In the genomic region with DNA sequence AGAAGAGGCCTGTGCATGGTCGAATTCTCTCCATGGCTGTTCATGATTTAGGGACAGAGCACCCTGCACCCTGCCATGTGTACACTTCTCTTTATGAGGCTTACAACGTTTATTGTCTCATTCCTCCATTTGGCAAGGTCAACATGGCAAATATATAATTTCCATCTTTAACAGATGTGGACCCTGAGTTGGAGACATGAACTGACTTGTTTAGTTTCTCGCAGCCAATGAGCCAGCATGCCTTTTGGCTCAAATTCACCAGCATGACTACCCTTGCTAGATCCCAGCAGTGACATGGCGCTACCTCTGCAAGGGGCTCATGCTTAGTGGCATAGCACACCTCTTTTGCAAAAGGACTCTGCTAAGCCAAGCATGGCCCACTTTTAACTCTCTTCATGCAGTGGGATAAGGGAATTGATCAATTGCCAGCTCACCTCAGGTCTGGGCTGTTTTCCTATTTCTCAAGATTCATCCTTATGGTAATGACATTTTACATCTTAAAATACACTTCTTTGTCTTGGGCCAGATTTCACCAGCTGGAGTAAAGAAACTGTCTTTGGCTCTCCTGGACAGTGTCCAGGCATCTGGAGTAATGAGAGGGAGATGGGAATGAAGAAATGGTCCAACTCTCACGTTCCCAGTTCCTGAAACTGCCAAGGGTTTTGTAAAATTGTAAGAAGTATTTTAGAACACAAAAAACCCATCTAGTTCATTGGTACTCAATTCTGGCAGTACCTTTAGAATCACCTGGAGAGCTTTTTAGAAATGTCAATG, we compare ENCODE assay signal across 16 cellular contexts.
DNase-seq lines count a peak whose midpoint lies in the region; ATAC-seq and TF ChIP-seq lines count a peak whose summit lies in the region.
"Had no signal": no experiment of that assay in that cellular context is flagged by ENCODE, and none has a peak within 500 bp of the region (broad histone marks: within the 10 kb centered on the region; RNA-seq: fewer than 3 reads in every experiment).

No MANE protein-coding gene starts in this region.

- WGBS in smooth muscle cell (ENCODE audit: low lambda C conversion rate) = 91% methylated on average over 5 of the region's 5 CpGs

- H3K9ac ChIP-seq in smooth muscle cell (ENCODE audit: low read depth) = no peak overlapping the region

- H3K4me3 Mint-ChIP-seq in T-helper 17 cell = no peak overlapping the region
- H3K4me3 Mint-ChIP-seq in activated T-helper 17 cell treated with anti-CD3 and anti-CD28 coated beads, Interleukin-2, amount 50 U/mL, for 72 hours = no peak overlapping the region
- H3K4me3 Mint-ChIP-seq: type B pancreatic cell had no signal

- no peaks in the 10 kb centered on the region for H3K27me3 Mint-ChIP-seq in T-helper 17 cell
- no peaks in the 10 kb centered on the region for H3K27me3 Mint-ChIP-seq in activated T-helper 17 cell treated with anti-CD3 and anti-CD28 coated beads, Interleukin-2, amount 50 U/mL, for 72 hours
- H3K27me3 Mint-ChIP-seq: activated CD4-positive, alpha-beta memory T cell treated with anti-CD3 and anti-CD28 coated beads, Interleukin-2, amount 10 ng/mL, durations not matched to agents 7 days and 5 days had no signal

- peaks cover 25% of the 10 kb centered on the region for H3F3A ChIP-seq in smooth muscle cell (ENCODE audit: low read depth)

- peaks cover 17% of the 10 kb centered on the region for H3K79me2 ChIP-seq in smooth muscle cell (ENCODE audit: low read depth)

- H4K20me1 ChIP-seq in smooth muscle cell (ENCODE audit: low read depth) = peaks cover 50% of the 10 kb centered on the region

- H3K9me3 ChIP-seq in smooth muscle cell (replicated peaks; ENCODE audit: low read depth) (no peaks in the 10 kb centered on the region), T-helper 17 cell (ENCODE audit: control insufficient read depth, low read length, poor library complexity, severe bottlenecking) (no peaks in the 10 kb centered on the region)
- H3K9me3 ChIP-seq: ascending aorta had no signal

- peak; percentile 19 for DNase-seq in AG08395 (ENCODE audit: low spot score)
- peak; percentile 36 for DNase-seq in GM03348 (ENCODE audit: low spot score)
- peak; percentile 100 for DNase-seq in NCI-H69 (lab: John Stamatoyannopoulos, UW)
- DNase-seq in foreskin fibroblast = peak; percentile 27 to 76
- DNase-seq in smooth muscle cell (lab: John Stamatoyannopoulos, UW; ENCODE audit: unreplicated experiment) = no peak
- no peak for DNase-seq in T-helper 17 cell
- DNase-seq: activated CD4-positive, alpha-beta memory T cell treated with anti-CD3 and anti-CD28 coated beads, Interleukin-2, amount 10 ng/mL, durations not matched to agents 7 days and 5 days; dorsolateral prefrontal cortex; immature natural killer cell; MM.1S; NCI-H526; T1000 had no signal

- peaks cover 12% of the 10 kb centered on the region for H3K4me1 Mint-ChIP-seq in T-helper 17 cell
- peaks cover 9% of the 10 kb centered on the region for H3K4me1 Mint-ChIP-seq in activated T-helper 17 cell treated with anti-CD3 and anti-CD28 coated beads, Interleukin-2, amount 50 U/mL, for 72 hours

- no peak overlapping the region for H3K4me2 ChIP-seq in smooth muscle cell

- H3K4me3 ChIP-seq in foreskin fibroblast (ENCODE audit: low read depth in 1 of 2, low read length in 2 of 2) (no peak overlapping the region), smooth muscle cell (no peak overlapping the region)
- H3K4me3 ChIP-seq: ascending aorta, dorsolateral prefrontal cortex had no signal

- no peaks in the 10 kb centered on the region for H3K36me3 Mint-ChIP-seq in T-helper 17 cell (ENCODE audit: low read depth)
- no peaks in the 10 kb centered on the region for H3K36me3 Mint-ChIP-seq in activated T-helper 17 cell treated with anti-CD3 and anti-CD28 coated beads, Interleukin-2, amount 50 U/mL, for 72 hours (ENCODE audit: low read depth)

- peaks cover 23% of the 10 kb centered on the region for H3K4me1 ChIP-seq in smooth muscle cell (ENCODE audit: low read depth)

- H3K27ac ChIP-seq in smooth muscle cell (ENCODE audit: low read depth) = no peak overlapping the region

- H3K36me3 ChIP-seq in smooth muscle cell (ENCODE audit: low read depth) = no peaks in the 10 kb centered on the region
- H3K36me3 ChIP-seq: ascending aorta had no signal

- no peak overlapping the region for H3K27ac Mint-ChIP-seq in T-helper 17 cell
- no peak overlapping the region for H3K27ac Mint-ChIP-seq in activated T-helper 17 cell treated with anti-CD3 and anti-CD28 coated beads, Interleukin-2, amount 50 U/mL, for 72 hours

- TF ChIP-seq CTCF in foreskin fibroblast (IDR thresholded peaks at IDR 0.05; ENCODE audit: low read depth, low read length) (no peak), smooth muscle cell (IDR thresholded peaks at IDR 0.05; ENCODE audit: borderline replicate concordance, insufficient read depth, poor library complexity, severe bottlenecking) (no peak)

- ATAC-seq in T-helper 17 cell = no peak
- ATAC-seq in activated T-helper 17 cell treated with anti-CD3 and anti-CD28 coated beads, Interleukin-2, amount 50 U/mL, for 72 hours (replicated peaks) = no peak
- no peak for ATAC-seq in GM18858 (IDR thresholded peaks at IDR 0.05; ENCODE audit: unreplicated experiment)

- H2AFZ ChIP-seq in smooth muscle cell (ENCODE audit: low read depth) = no peak overlapping the region

- H3K27me3 ChIP-seq in smooth muscle cell (ENCODE audit: low read depth) = no peaks in the 10 kb centered on the region
- H3K27me3 ChIP-seq: ascending aorta, dorsolateral prefrontal cortex had no signal

- no peaks in the 10 kb centered on the region for H3K9me3 Mint-ChIP-seq in activated T-helper 17 cell treated with anti-CD3 and anti-CD28 coated beads, Interleukin-2, amount 50 U/mL, for 72 hours
- H3K9me3 Mint-ChIP-seq: immature natural killer cell had no signal

Comparison
In these comparisons a context has a peak if more than half of its experiments do, and no peak if none do; other contexts are left out.
1. DNase-seq: peak in AG08395 (single experiment), GM03348 (single experiment), NCI-H69 (single experiment) and foreskin fibroblast (2 of 2); none in smooth muscle cell (single experiment) and T-helper 17 cell (0 of 3).